Comparison of ENCODE assay signal across 11 cellular contexts in genomic region chr1:12434686-12435085, GRCh38.
DNase-seq lines count a peak whose midpoint lies in the region; ATAC-seq and TF ChIP-seq lines count a peak whose summit lies in the region.
"Had no signal": no experiment of that assay in that cellular context is flagged by ENCODE, and none has a peak within 500 bp of the region (broad histone marks: within the 10 kb centered on the region; RNA-seq: fewer than 3 reads in every experiment).

No MANE protein-coding gene starts in this region.

- no peak overlapping the region for H3K9ac ChIP-seq in subcutaneous abdominal adipose tissue (ENCODE audit: low read length in 5 of 5)

- H3K27ac Mint-ChIP-seq in activated CD4-positive, alpha-beta T cell treated with anti-CD3 and anti-CD28 coated beads, Interleukin-2, amount 10 ng/mL, durations not matched to agents 24 days and 14 days: peak overlapping the region; percentile 85
- H3K27ac Mint-ChIP-seq in activated T-helper 17 cell treated with anti-CD3 and anti-CD28 coated beads, Interleukin-2, amount 50 U/mL, for 72 hours: peak overlapping the region; percentile 98
- peak overlapping the region; percentile 84 to 98 (median 92) for H3K27ac Mint-ChIP-seq in immature natural killer cell
- H3K27ac Mint-ChIP-seq: WTC11 had no signal

- H3K27me3 ChIP-seq in subcutaneous abdominal adipose tissue (ENCODE audit: control insufficient read depth in 5 of 5, insufficient read depth in 4 of 5, low read length in 5 of 5): no peaks in the 10 kb centered on the region

- no peaks in the 10 kb centered on the region for H3K27me3 Mint-ChIP-seq in activated CD4-positive, alpha-beta T cell treated with anti-CD3 and anti-CD28 coated beads, Interleukin-2, amount 10 ng/mL, durations not matched to agents 24 days and 14 days
- H3K27me3 Mint-ChIP-seq in activated T-helper 17 cell treated with anti-CD3 and anti-CD28 coated beads, Interleukin-2, amount 50 U/mL, for 72 hours: no peaks in the 10 kb centered on the region
- H3K27me3 Mint-ChIP-seq in immature natural killer cell (ENCODE audit: low read depth in 3 of 3): peaks cover 2 to 10% (median 10%) of the 10 kb centered on the region in 3 donors

- H3K9me3 Mint-ChIP-seq in activated CD4-positive, alpha-beta T cell treated with anti-CD3 and anti-CD28 coated beads, Interleukin-2, amount 10 ng/mL, durations not matched to agents 24 days and 14 days: peaks cover 3% of the 10 kb centered on the region
- no peaks in the 10 kb centered on the region for H3K9me3 Mint-ChIP-seq in activated T-helper 17 cell treated with anti-CD3 and anti-CD28 coated beads, Interleukin-2, amount 50 U/mL, for 72 hours
- no peaks in the 10 kb centered on the region for H3K9me3 Mint-ChIP-seq in immature natural killer cell

- H3K4me3 ChIP-seq in subcutaneous abdominal adipose tissue (ENCODE audit: low read depth in 1 of 5, low read length in 5 of 5): no peak overlapping the region

- H3K27ac ChIP-seq in subcutaneous abdominal adipose tissue (ENCODE audit: low read depth, low read length): peak overlapping the region; percentile 85

- H3K36me3 Mint-ChIP-seq in activated CD4-positive, alpha-beta T cell treated with anti-CD3 and anti-CD28 coated beads, Interleukin-2, amount 10 ng/mL, durations not matched to agents 24 days and 14 days (ENCODE audit: low read depth): peaks cover 28% of the 10 kb centered on the region
- peaks cover 39% of the 10 kb centered on the region for H3K36me3 Mint-ChIP-seq in activated T-helper 17 cell treated with anti-CD3 and anti-CD28 coated beads, Interleukin-2, amount 50 U/mL, for 72 hours (ENCODE audit: low read depth)
- no peaks in the 10 kb centered on the region for H3K36me3 Mint-ChIP-seq in immature natural killer cell

- peak overlapping the region; percentile 23 for H3K4me3 Mint-ChIP-seq in activated CD4-positive, alpha-beta T cell treated with anti-CD3 and anti-CD28 coated beads, Interleukin-2, amount 10 ng/mL, durations not matched to agents 24 days and 14 days
- peak overlapping the region; percentile 83 for H3K4me3 Mint-ChIP-seq in activated T-helper 17 cell treated with anti-CD3 and anti-CD28 coated beads, Interleukin-2, amount 50 U/mL, for 72 hours
- H3K4me3 Mint-ChIP-seq in immature natural killer cell: peak overlapping the region; percentile 65 to 85 (median 81)
- H3K4me3 Mint-ChIP-seq: WTC11 had no signal

- H3K9me3 ChIP-seq in subcutaneous abdominal adipose tissue (ENCODE audit: control insufficient read depth in 5 of 5, low read length in 5 of 5): no peaks in the 10 kb centered on the region

- H3K4me1 ChIP-seq in subcutaneous abdominal adipose tissue (ENCODE audit: control insufficient read depth in 5 of 5, insufficient read depth in 5 of 5, low read length in 5 of 5): peaks cover 12 to 68% (median 16%) of the 10 kb centered on the region in 5 donors

- TF ChIP-seq POLR2A in GM18505 (IDR thresholded peaks at IDR 0.05; ENCODE audit: borderline replicate concordance, extremely low read depth, insufficient read depth, insufficient read length): no peak

- no peak for DNase-seq in activated CD4-positive, alpha-beta T cell treated with anti-CD3 and anti-CD28 coated beads, Interleukin-2, amount 10 ng/mL, durations not matched to agents 24 days and 14 days
- DNase-seq in activated CD4-positive, alpha-beta T cell treated with anti-CD3 and anti-CD28 coated beads for 4 hours: no peak
- no peak for DNase-seq in immature natural killer cell
- DNase-seq in DMS79 treated with DMSO at 0.1 percent for 48 hours (lab: John Stamatoyannopoulos, UW): no peak
- DNase-seq: GF-D8, NCI-H146 had no signal

- H3K36me3 ChIP-seq in subcutaneous abdominal adipose tissue (ENCODE audit: control insufficient read depth in 5 of 5, insufficient read depth in 5 of 5, low read length in 5 of 5): peaks cover 0 to 19% (median 5%) of the 10 kb centered on the region in 5 donors

- intact Hi-C loops in activated CD4-positive, alpha-beta T cell treated with anti-CD3 and anti-CD28 coated beads, Interleukin-2, amount 10 ng/mL, durations not matched to agents 24 days and 14 days (cut with micrococcal nuclease): loop anchor here (1.0 to 10.0 kb wide), 8 partner anchors 15 to 527 kb away; no protein-coding TSS in a partner anchor

- H3K4me1 Mint-ChIP-seq in activated CD4-positive, alpha-beta T cell treated with anti-CD3 and anti-CD28 coated beads, Interleukin-2, amount 10 ng/mL, durations not matched to agents 24 days and 14 days: peaks cover 68% of the 10 kb centered on the region
- H3K4me1 Mint-ChIP-seq in activated T-helper 17 cell treated with anti-CD3 and anti-CD28 coated beads, Interleukin-2, amount 50 U/mL, for 72 hours: peaks cover 48% of the 10 kb centered on the region
- H3K4me1 Mint-ChIP-seq in immature natural killer cell: peaks cover 72 to 74% of the 10 kb centered on the region in 2 donors

- no peak for ATAC-seq in activated T-helper 17 cell treated with anti-CD3 and anti-CD28 coated beads, Interleukin-2, amount 50 U/mL, for 72 hours (replicated peaks)
- ATAC-seq in GM18907 (IDR thresholded peaks at IDR 0.05; ENCODE audit: unreplicated experiment) (no peak), GM18505 (IDR thresholded peaks at IDR 0.05; ENCODE audit: unreplicated experiment) (no peak)
- ATAC-seq: WTC11 had no signal

Comparison
In these comparisons a context has a peak if more than half of its experiments do, and no peak if none do; other contexts are left out.
1. H3K4me3 Mint-ChIP-seq: peak in every context shown above with its lines; median percentile 83 in activated T-helper 17 cell treated with anti-CD3 and anti-CD28 coated beads, Interleukin-2, amount 50 U/mL, for 72 hours; 81 in immature natural killer cell; 23 in activated CD4-positive, alpha-beta T cell treated with anti-CD3 and anti-CD28 coated beads, Interleukin-2, amount 10 ng/mL, durations not matched to agents 24 days and 14 days.